In genomic region chr13:93903909-93904308, GRCh38 we compare ENCODE assay signal across 18 cellular contexts.
DNase-seq lines count a peak whose midpoint lies in the region; ATAC-seq and TF ChIP-seq lines count a peak whose summit lies in the region.
"Had no signal": no experiment of that assay in that cellular context is flagged by ENCODE, and none has a peak within 500 bp of the region (broad histone marks: within the 10 kb centered on the region; RNA-seq: fewer than 3 reads in every experiment).

No MANE protein-coding gene starts in this region.

- DNase-seq in NCI-H82 (lab: John Stamatoyannopoulos, UW) (peak; percentile 58), NCI-H82 treated with DMSO at 0.1 percent for 48 hours (lab: John Stamatoyannopoulos, UW; ENCODE audit: unreplicated experiment) (no peak), colonic mucosa (no peak), NCI-H2171 (lab: John Stamatoyannopoulos, UW) (no peak)
- no peak for DNase-seq in stimulated activated effector memory CD8-positive, alpha-beta T cell treated with anti-CD3 and anti-CD28 coated beads, Interleukin-12 subunit alpha, Interleukin-12 subunit beta, amount 100 ng/mL, for 72 hours (ENCODE audit: low spot score in 2 of 2)
- no peak for DNase-seq in stimulated activated CD4-positive, alpha-beta T cell treated with anti-CD3 and anti-CD28 coated beads, Interleukin-4, amount 100 ng/mL, for 24 hours
- DNase-seq: 8988T; CD8-positive, alpha-beta T cell; DMS79 treated with DMSO at 0.1 percent for 48 hours; KBM-7; NCI-H1436; NCI-H524 treated with DMSO at 0.1 percent for 48 hours; OCI-M1; SIG-M5 had no signal

- H4K20me1 ChIP-seq in neural cell (ENCODE audit: insufficient read depth) = no peaks in the 10 kb centered on the region
- H4K20me1 ChIP-seq: BLaER1 had no signal

- H3K27ac ChIP-seq in colonic mucosa (no peak overlapping the region), neural cell (ENCODE audit: low read length) (no peak overlapping the region)
- H3K27ac ChIP-seq: BLaER1 had no signal

- TF ChIP-seq RAD21 in neural cell (conservative IDR thresholded peaks at IDR 0.05) = no peak

- ATAC-seq in stimulated activated effector memory CD8-positive, alpha-beta T cell treated with anti-CD3 and anti-CD28 coated beads, Interleukin-12 subunit alpha, Interleukin-12 subunit beta, amount 100 ng/mL, for 72 hours = peak; percentile 34
- ATAC-seq in HG02678 (IDR thresholded peaks at IDR 0.05; ENCODE audit: unreplicated experiment) = no peak
- ATAC-seq: CD8-positive, alpha-beta T cell; GM23338 had no signal

- no peaks in the 10 kb centered on the region for H3K9me3 Mint-ChIP-seq in stimulated activated effector memory CD8-positive, alpha-beta T cell treated with anti-CD3 and anti-CD28 coated beads, Interleukin-12 subunit alpha, Interleukin-12 subunit beta, amount 100 ng/mL, for 72 hours
- H3K9me3 Mint-ChIP-seq: CD8-positive, alpha-beta T cell; GM23338 had no signal

- no peak overlapping the region for H3K27ac Mint-ChIP-seq in stimulated activated effector memory CD8-positive, alpha-beta T cell treated with anti-CD3 and anti-CD28 coated beads, Interleukin-12 subunit alpha, Interleukin-12 subunit beta, amount 100 ng/mL, for 72 hours
- H3K27ac Mint-ChIP-seq: CD8-positive, alpha-beta T cell; GM23338 had no signal

- H2AFZ ChIP-seq in neural cell (ENCODE audit: low read depth, low read length) = no peak overlapping the region
- H2AFZ ChIP-seq: GM23338 had no signal

- H3K36me3 Mint-ChIP-seq in stimulated activated effector memory CD8-positive, alpha-beta T cell treated with anti-CD3 and anti-CD28 coated beads, Interleukin-12 subunit alpha, Interleukin-12 subunit beta, amount 100 ng/mL, for 72 hours = no peaks in the 10 kb centered on the region
- H3K36me3 Mint-ChIP-seq: CD8-positive, alpha-beta T cell had no signal

- intact Hi-C loops in colonic mucosa (cut with DNase I) = no loop called here

- no peak overlapping the region for H3K4me2 ChIP-seq in neural cell (ENCODE audit: low read length)
- H3K4me2 ChIP-seq: BLaER1, GM23338 had no signal

- H3K36me3 ChIP-seq in colonic mucosa = no peaks in the 10 kb centered on the region
- H3K36me3 ChIP-seq in neural cell (ENCODE audit: insufficient read depth, low read length) = no peaks in the 10 kb centered on the region
- H3K36me3 ChIP-seq: BLaER1 had no signal

- TF ChIP-seq CTCF in colonic mucosa (IDR thresholded peaks at IDR 0.05) = peak; percentile 1
- TF ChIP-seq CTCF in neural cell (IDR thresholded peaks at IDR 0.05; ENCODE audit: poor library complexity, severe bottlenecking) = no peak

- no peak for TF ChIP-seq EP300 in neural cell (conservative IDR thresholded peaks at IDR 0.05; ENCODE audit: poor library complexity, severe bottlenecking)

- no peak overlapping the region for H3K4me3 Mint-ChIP-seq in stimulated activated effector memory CD8-positive, alpha-beta T cell treated with anti-CD3 and anti-CD28 coated beads, Interleukin-12 subunit alpha, Interleukin-12 subunit beta, amount 100 ng/mL, for 72 hours
- H3K4me3 Mint-ChIP-seq: CD8-positive, alpha-beta T cell; GM23338 had no signal

- no peaks in the 10 kb centered on the region for H3K79me2 ChIP-seq in neural cell (replicated peaks; ENCODE audit: insufficient read depth, low read length)

- H3K4me3 ChIP-seq in colonic mucosa (no peak overlapping the region), neural cell (ENCODE audit: low read length) (no peak overlapping the region)
- H3K4me3 ChIP-seq: BLaER1, GM23338 had no signal

- H3K4me1 ChIP-seq in colonic mucosa = no peaks in the 10 kb centered on the region
- H3K4me1 ChIP-seq: BLaER1 had no signal

- no peaks in the 10 kb centered on the region for H3F3A ChIP-seq in neural cell (ENCODE audit: insufficient read depth, low read length, poor library complexity, severe bottlenecking)

- no peaks in the 10 kb centered on the region for H3K4me1 Mint-ChIP-seq in stimulated activated effector memory CD8-positive, alpha-beta T cell treated with anti-CD3 and anti-CD28 coated beads, Interleukin-12 subunit alpha, Interleukin-12 subunit beta, amount 100 ng/mL, for 72 hours

- H3K9ac ChIP-seq in colonic mucosa (ENCODE audit: low read depth in 2 of 2, low read length in 2 of 2) (no peak overlapping the region), neural cell (ENCODE audit: low read length) (no peak overlapping the region)
- H3K9ac ChIP-seq: BLaER1 had no signal

- no peaks in the 10 kb centered on the region for H3K9me3 ChIP-seq in colonic mucosa
- no peaks in the 10 kb centered on the region for H3K9me3 ChIP-seq in neural cell (ENCODE audit: low read length)
- H3K9me3 ChIP-seq: BLaER1 had no signal

- H3K27me3 ChIP-seq in colonic mucosa = no peaks in the 10 kb centered on the region
- H3K27me3 ChIP-seq in neural cell (ENCODE audit: insufficient read depth, low read depth, low read length) = no peaks in the 10 kb centered on the region
- H3K27me3 ChIP-seq: BLaER1 had no signal

- H3K9me2 ChIP-seq in neural cell (ENCODE audit: insufficient read depth, low read length) = no peaks in the 10 kb centered on the region

TF ChIP-seq in neural cell, 6 proteins besides CTCF, POLR2A, EP300 and RAD21:
- TF ChIP-seq EZH2 (IDR thresholded peaks at IDR 0.05; ENCODE audit: borderline replicate concordance, insufficient read depth, low read length, poor library complexity, severe bottlenecking) (no peak), POLR2AphosphoS5 (IDR thresholded peaks at IDR 0.05) (peak; percentile 60)
